ENCODE assay signal across 1 cellular context in the genomic region with DNA sequence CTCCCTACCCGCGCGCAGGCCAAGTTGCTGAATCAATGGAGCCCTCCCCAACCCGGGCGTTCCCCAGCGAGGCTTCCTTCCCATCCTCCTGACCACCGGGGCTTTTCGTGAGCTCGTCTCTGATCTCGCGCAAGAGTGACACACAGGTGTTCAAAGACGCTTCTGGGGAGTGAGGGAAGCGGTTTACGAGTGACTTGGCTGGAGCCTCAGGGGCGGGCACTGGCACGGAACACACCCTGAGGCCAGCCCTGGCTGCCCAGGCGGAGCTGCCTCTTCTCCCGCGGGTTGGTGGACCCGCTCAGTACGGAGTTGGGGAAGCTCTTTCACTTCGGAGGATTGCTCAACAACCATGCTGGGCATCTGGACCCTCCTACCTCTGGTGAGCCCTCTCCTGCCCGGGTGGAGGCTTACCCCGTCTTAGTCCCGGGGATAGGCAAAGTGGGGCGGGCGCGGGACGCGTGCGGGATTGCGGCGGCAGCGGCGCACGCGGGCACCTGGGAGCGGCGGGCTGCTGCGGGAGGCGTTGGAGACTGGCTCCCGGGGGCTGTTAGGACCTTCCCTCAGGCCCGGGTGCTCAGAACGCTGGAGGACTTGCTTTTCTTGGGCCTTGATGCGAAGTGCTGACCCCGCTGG.
A peak's percentile ranks its signal among the peaks of the same experiment; 100 is the strongest.
TF ChIP-seq lines count a peak whose summit lies in the region.

A gene (plus strand): TSS at position 271 of the 633 bp plus-strand sequence. CDS start 79 bp downstream, at position 350.

TF ChIP-seq in WTC11, 78 proteins besides CTCF, POLR2A, EP300 and RAD21 (continued from another document and continues in another):
- TF ChIP-seq, protein P1, sequence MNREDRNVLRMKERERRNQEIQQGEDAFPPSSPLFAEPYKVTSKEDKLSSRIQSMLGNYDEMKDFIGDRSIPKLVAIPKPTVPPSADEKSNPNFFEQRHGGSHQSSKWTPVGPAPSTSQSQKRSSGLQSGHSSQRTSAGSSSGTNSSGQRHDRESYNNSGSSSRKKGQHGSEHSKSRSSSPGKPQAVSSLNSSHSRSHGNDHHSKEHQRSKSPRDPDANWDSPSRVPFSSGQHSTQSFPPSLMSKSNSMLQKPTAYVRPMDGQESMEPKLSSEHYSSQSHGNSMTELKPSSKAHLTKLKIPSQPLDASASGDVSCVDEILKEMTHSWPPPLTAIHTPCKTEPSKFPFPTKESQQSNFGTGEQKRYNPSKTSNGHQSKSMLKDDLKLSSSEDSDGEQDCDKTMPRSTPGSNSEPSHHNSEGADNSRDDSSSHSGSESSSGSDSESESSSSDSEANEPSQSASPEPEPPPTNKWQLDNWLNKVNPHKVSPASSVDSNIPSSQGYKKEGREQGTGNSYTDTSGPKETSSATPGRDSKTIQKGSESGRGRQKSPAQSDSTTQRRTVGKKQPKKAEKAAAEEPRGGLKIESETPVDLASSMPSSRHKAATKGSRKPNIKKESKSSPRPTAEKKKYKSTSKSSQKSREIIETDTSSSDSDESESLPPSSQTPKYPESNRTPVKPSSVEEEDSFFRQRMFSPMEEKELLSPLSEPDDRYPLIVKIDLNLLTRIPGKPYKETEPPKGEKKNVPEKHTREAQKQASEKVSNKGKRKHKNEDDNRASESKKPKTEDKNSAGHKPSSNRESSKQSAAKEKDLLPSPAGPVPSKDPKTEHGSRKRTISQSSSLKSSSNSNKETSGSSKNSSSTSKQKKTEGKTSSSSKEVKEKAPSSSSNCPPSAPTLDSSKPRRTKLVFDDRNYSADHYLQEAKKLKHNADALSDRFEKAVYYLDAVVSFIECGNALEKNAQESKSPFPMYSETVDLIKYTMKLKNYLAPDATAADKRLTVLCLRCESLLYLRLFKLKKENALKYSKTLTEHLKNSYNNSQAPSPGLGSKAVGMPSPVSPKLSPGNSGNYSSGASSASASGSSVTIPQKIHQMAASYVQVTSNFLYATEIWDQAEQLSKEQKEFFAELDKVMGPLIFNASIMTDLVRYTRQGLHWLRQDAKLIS (CRISPR knock-in tag; IDR thresholded peaks at IDR 0.05; ENCODE audit: borderline replicate concordance), result no peak
- TF ChIP-seq, protein P2, sequence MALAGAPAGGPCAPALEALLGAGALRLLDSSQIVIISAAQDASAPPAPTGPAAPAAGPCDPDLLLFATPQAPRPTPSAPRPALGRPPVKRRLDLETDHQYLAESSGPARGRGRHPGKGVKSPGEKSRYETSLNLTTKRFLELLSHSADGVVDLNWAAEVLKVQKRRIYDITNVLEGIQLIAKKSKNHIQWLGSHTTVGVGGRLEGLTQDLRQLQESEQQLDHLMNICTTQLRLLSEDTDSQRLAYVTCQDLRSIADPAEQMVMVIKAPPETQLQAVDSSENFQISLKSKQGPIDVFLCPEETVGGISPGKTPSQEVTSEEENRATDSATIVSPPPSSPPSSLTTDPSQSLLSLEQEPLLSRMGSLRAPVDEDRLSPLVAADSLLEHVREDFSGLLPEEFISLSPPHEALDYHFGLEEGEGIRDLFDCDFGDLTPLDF (CRISPR knock-in tag; IDR thresholded peaks at IDR 0.05), result no peak
- TF ChIP-seq MXD4 (CRISPR knock-in tag; IDR thresholded peaks at IDR 0.05; ENCODE audit: borderline replicate concordance) (no peak), GTF2I (CRISPR knock-in tag; conservative IDR thresholded peaks at IDR 0.05) (no peak), FOXP1 (CRISPR knock-in tag; IDR thresholded peaks at IDR 0.05; ENCODE audit: borderline replicate concordance) (no peak), ZBTB21 (CRISPR knock-in tag; IDR thresholded peaks at IDR 0.05; ENCODE audit: borderline replicate concordance) (no peak), HMGA2 (CRISPR knock-in tag; IDR thresholded peaks at IDR 0.05) (no peak), CREB1 (CRISPR knock-in tag; IDR thresholded peaks at IDR 0.05) (no peak), NFYB (CRISPR knock-in tag; conservative IDR thresholded peaks at IDR 0.05; ENCODE audit: low read depth) (no peak), FOXJ3 (CRISPR knock-in tag; IDR thresholded peaks at IDR 0.05; ENCODE audit: borderline replicate concordance) (no peak), ZNF671 (CRISPR knock-in tag; IDR thresholded peaks at IDR 0.05) (no peak), GABPB1 (CRISPR knock-in tag; IDR thresholded peaks at IDR 0.05) (no peak; the same call in 1 of the 2 replicates), TCF7 (CRISPR knock-in tag; IDR thresholded peaks at IDR 0.05; ENCODE audit: low read depth) (no peak), GRHL2 (CRISPR knock-in tag; IDR thresholded peaks at IDR 0.05; ENCODE audit: insufficient replicate concordance, severe bottlenecking) (no peak), MYBL2 (CRISPR knock-in tag; IDR thresholded peaks at IDR 0.05) (no peak), ZNF121 (CRISPR knock-in tag; IDR thresholded peaks at IDR 0.05) (no peak), ZNF232 (CRISPR knock-in tag; IDR thresholded peaks at IDR 0.05) (no peak), RELA (CRISPR knock-in tag; IDR thresholded peaks at IDR 0.05; ENCODE audit: borderline replicate concordance) (no peak), CREM (CRISPR knock-in tag; IDR thresholded peaks at IDR 0.05) (0 out of 2 replicates have a peak, but pooled peaks have one; percentile 37), ZNF416 (CRISPR knock-in tag; IDR thresholded peaks at IDR 0.05) (no peak), TEAD1 (CRISPR knock-in tag; IDR thresholded peaks at IDR 0.05) (0 out of 2 replicates have a peak, but pooled peaks have one; percentile 27), SMAD3 (CRISPR knock-in tag; IDR thresholded peaks at IDR 0.05; ENCODE audit: borderline replicate concordance) (no peak), JUN (CRISPR knock-in tag; IDR thresholded peaks at IDR 0.05) (no peak), SMAD4 (CRISPR knock-in tag; IDR thresholded peaks at IDR 0.05) (no peak), ZNF396 (CRISPR knock-in tag; IDR thresholded peaks at IDR 0.05; ENCODE audit: borderline replicate concordance) (no peak)
- TF ChIP-seq, protein P3, sequence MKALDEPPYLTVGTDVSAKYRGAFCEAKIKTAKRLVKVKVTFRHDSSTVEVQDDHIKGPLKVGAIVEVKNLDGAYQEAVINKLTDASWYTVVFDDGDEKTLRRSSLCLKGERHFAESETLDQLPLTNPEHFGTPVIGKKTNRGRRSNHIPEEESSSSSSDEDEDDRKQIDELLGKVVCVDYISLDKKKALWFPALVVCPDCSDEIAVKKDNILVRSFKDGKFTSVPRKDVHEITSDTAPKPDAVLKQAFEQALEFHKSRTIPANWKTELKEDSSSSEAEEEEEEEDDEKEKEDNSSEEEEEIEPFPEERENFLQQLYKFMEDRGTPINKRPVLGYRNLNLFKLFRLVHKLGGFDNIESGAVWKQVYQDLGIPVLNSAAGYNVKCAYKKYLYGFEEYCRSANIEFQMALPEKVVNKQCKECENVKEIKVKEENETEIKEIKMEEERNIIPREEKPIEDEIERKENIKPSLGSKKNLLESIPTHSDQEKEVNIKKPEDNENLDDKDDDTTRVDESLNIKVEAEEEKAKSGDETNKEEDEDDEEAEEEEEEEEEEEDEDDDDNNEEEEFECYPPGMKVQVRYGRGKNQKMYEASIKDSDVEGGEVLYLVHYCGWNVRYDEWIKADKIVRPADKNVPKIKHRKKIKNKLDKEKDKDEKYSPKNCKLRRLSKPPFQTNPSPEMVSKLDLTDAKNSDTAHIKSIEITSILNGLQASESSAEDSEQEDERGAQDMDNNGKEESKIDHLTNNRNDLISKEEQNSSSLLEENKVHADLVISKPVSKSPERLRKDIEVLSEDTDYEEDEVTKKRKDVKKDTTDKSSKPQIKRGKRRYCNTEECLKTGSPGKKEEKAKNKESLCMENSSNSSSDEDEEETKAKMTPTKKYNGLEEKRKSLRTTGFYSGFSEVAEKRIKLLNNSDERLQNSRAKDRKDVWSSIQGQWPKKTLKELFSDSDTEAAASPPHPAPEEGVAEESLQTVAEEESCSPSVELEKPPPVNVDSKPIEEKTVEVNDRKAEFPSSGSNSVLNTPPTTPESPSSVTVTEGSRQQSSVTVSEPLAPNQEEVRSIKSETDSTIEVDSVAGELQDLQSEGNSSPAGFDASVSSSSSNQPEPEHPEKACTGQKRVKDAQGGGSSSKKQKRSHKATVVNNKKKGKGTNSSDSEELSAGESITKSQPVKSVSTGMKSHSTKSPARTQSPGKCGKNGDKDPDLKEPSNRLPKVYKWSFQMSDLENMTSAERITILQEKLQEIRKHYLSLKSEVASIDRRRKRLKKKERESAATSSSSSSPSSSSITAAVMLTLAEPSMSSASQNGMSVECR (CRISPR knock-in tag; IDR thresholded peaks at IDR 0.05; ENCODE audit: borderline replicate concordance), result 0 out of 2 replicates have a peak, but pooled peaks have one; percentile 27
- TF ChIP-seq, protein P4, sequence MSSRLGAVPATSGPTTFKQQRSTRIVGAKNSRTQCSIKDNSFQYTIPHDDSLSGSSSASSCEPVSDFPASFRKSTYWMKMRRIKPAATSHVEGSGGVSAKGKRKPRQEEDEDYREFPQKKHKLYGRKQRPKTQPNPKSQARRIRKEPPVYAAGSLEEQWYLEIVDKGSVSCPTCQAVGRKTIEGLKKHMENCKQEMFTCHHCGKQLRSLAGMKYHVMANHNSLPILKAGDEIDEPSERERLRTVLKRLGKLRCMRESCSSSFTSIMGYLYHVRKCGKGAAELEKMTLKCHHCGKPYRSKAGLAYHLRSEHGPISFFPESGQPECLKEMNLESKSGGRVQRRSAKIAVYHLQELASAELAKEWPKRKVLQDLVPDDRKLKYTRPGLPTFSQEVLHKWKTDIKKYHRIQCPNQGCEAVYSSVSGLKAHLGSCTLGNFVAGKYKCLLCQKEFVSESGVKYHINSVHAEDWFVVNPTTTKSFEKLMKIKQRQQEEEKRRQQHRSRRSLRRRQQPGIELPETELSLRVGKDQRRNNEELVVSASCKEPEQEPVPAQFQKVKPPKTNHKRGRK (CRISPR knock-in tag; IDR thresholded peaks at IDR 0.05; ENCODE audit: borderline replicate concordance), result no peak
- TF ChIP-seq, protein P5, sequence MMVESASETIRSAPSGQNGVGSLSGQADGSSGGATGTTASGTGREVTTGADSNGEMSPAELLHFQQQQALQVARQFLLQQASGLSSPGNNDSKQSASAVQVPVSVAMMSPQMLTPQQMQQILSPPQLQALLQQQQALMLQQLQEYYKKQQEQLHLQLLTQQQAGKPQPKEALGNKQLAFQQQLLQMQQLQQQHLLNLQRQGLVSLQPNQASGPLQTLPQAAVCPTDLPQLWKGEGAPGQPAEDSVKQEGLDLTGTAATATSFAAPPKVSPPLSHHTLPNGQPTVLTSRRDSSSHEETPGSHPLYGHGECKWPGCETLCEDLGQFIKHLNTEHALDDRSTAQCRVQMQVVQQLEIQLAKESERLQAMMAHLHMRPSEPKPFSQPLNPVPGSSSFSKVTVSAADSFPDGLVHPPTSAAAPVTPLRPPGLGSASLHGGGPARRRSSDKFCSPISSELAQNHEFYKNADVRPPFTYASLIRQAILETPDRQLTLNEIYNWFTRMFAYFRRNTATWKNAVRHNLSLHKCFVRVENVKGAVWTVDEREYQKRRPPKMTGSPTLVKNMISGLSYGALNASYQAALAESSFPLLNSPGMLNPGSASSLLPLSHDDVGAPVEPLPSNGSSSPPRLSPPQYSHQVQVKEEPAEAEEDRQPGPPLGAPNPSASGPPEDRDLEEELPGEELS (CRISPR knock-in tag; IDR thresholded peaks at IDR 0.05), result no peak
- TF ChIP-seq, protein P6, sequence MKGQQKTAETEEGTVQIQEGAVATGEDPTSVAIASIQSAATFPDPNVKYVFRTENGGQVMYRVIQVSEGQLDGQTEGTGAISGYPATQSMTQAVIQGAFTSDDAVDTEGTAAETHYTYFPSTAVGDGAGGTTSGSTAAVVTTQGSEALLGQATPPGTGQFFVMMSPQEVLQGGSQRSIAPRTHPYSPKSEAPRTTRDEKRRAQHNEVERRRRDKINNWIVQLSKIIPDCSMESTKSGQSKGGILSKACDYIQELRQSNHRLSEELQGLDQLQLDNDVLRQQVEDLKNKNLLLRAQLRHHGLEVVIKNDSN (CRISPR knock-in tag; IDR thresholded peaks at IDR 0.05), result no peak
- TF ChIP-seq, protein P7, sequence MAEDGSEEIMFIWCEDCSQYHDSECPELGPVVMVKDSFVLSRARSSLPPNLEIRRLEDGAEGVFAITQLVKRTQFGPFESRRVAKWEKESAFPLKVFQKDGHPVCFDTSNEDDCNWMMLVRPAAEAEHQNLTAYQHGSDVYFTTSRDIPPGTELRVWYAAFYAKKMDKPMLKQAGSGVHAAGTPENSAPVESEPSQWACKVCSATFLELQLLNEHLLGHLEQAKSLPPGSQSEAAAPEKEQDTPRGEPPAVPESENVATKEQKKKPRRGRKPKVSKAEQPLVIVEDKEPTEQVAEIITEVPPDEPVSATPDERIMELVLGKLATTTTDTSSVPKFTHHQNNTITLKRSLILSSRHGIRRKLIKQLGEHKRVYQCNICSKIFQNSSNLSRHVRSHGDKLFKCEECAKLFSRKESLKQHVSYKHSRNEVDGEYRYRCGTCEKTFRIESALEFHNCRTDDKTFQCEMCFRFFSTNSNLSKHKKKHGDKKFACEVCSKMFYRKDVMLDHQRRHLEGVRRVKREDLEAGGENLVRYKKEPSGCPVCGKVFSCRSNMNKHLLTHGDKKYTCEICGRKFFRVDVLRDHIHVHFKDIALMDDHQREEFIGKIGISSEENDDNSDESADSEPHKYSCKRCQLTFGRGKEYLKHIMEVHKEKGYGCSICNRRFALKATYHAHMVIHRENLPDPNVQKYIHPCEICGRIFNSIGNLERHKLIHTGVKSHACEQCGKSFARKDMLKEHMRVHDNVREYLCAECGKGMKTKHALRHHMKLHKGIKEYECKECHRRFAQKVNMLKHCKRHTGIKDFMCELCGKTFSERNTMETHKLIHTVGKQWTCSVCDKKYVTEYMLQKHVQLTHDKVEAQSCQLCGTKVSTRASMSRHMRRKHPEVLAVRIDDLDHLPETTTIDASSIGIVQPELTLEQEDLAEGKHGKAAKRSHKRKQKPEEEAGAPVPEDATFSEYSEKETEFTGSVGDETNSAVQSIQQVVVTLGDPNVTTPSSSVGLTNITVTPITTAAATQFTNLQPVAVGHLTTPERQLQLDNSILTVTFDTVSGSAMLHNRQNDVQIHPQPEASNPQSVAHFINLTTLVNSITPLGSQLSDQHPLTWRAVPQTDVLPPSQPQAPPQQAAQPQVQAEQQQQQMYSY (CRISPR knock-in tag; IDR thresholded peaks at IDR 0.05), result 0 out of 2 replicates have a peak, but pooled peaks have one; percentile 16
- TF ChIP-seq, protein P8, sequence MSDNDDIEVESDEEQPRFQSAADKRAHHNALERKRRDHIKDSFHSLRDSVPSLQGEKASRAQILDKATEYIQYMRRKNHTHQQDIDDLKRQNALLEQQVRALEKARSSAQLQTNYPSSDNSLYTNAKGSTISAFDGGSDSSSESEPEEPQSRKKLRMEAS (CRISPR knock-in tag; IDR thresholded peaks at IDR 0.05), result peak; percentile 25; the same call in 1 of the 2 replicates
- TF ChIP-seq, protein P9, sequence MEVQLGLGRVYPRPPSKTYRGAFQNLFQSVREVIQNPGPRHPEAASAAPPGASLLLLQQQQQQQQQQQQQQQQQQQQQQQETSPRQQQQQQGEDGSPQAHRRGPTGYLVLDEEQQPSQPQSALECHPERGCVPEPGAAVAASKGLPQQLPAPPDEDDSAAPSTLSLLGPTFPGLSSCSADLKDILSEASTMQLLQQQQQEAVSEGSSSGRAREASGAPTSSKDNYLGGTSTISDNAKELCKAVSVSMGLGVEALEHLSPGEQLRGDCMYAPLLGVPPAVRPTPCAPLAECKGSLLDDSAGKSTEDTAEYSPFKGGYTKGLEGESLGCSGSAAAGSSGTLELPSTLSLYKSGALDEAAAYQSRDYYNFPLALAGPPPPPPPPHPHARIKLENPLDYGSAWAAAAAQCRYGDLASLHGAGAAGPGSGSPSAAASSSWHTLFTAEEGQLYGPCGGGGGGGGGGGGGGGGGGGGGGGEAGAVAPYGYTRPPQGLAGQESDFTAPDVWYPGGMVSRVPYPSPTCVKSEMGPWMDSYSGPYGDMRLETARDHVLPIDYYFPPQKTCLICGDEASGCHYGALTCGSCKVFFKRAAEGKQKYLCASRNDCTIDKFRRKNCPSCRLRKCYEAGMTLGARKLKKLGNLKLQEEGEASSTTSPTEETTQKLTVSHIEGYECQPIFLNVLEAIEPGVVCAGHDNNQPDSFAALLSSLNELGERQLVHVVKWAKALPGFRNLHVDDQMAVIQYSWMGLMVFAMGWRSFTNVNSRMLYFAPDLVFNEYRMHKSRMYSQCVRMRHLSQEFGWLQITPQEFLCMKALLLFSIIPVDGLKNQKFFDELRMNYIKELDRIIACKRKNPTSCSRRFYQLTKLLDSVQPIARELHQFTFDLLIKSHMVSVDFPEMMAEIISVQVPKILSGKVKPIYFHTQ (CRISPR knock-in tag; IDR thresholded peaks at IDR 0.05), result no peak
